In the genomic region with DNA sequence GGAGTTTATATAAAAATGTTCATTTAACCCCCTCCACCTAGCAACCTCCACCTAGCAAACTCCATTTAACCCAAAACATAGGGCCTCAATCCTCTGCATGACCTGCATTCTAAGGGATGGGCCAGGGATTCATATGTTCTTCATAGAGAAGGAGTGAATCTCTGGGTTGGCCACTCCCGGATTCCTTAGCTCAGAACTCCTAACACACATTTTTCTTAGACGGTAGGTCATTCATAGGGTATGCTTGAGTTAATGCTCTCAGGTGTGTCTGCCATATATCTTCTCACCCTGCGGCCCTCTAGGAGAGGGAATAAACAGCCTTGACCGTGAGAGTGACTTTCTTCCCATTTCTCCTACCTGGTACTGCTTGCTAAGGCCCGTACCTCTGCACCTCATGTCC, we compare ENCODE assay signal across 19 cellular contexts.
DNase-seq lines count a peak whose midpoint lies in the region; ATAC-seq and TF ChIP-seq lines count a peak whose summit lies in the region.
"Had no signal": no experiment of that assay in that cellular context is flagged by ENCODE, and none has a peak within 500 bp of the region (broad histone marks: within the 10 kb centered on the region; RNA-seq: fewer than 3 reads in every experiment).

No MANE protein-coding gene starts in this region.

- H3K4me3 ChIP-seq in Karpas-422 (ENCODE audit: low read length) (no peak overlapping the region), RWPE2 (ENCODE audit: severe bottlenecking) (no peak overlapping the region)
- H3K4me3 ChIP-seq: PC-9 had no signal

- H3K4me1 Mint-ChIP-seq in type B pancreatic cell (ENCODE audit: unreplicated experiment), result peaks cover 11% of the 10 kb centered on the region
- H3K4me1 Mint-ChIP-seq: CD4-positive, alpha-beta memory T cell; IgD-negative memory B cell had no signal

- no peaks in the 10 kb centered on the region for H3K36me3 ChIP-seq in Karpas-422 (ENCODE audit: insufficient read depth, low read length)
- no peaks in the 10 kb centered on the region for H3K36me3 ChIP-seq in RWPE2 (ENCODE audit: low read depth)

- H2AFZ ChIP-seq in Karpas-422 (ENCODE audit: low read length), result no peak overlapping the region
- H2AFZ ChIP-seq: PC-9 had no signal

- H3K9me3 Mint-ChIP-seq in type B pancreatic cell, result peaks cover 9% of the 10 kb centered on the region
- H3K9me3 Mint-ChIP-seq: IgD-negative memory B cell had no signal

- no peaks in the 10 kb centered on the region for H3K79me2 ChIP-seq in Karpas-422 (ENCODE audit: low read length)

- H3K4me1 ChIP-seq in Karpas-422 (ENCODE audit: low read length) (no peaks in the 10 kb centered on the region), RWPE2 (ENCODE audit: insufficient read depth, poor library complexity, severe bottlenecking) (no peaks in the 10 kb centered on the region)

- no peaks in the 10 kb centered on the region for H3K27me3 Mint-ChIP-seq in type B pancreatic cell
- H3K27me3 Mint-ChIP-seq: CD4-positive, alpha-beta memory T cell had no signal

- H3K36me3 Mint-ChIP-seq in type B pancreatic cell, result no peaks in the 10 kb centered on the region
- H3K36me3 Mint-ChIP-seq: CD4-positive, alpha-beta memory T cell; IgD-negative memory B cell had no signal

- H3K4me2 ChIP-seq in Karpas-422 (ENCODE audit: low read depth, low read length, poor library complexity, severe bottlenecking), result no peak overlapping the region
- H3K4me2 ChIP-seq: PC-9 had no signal

- no peak overlapping the region for H3K9ac ChIP-seq in Karpas-422 (ENCODE audit: low read length)

- H3K27ac Mint-ChIP-seq in type B pancreatic cell, result peak overlapping the region; percentile 94
- H3K27ac Mint-ChIP-seq: CD4-positive, alpha-beta memory T cell; IgD-negative memory B cell had no signal

- H3K27me3 ChIP-seq in Karpas-422 (ENCODE audit: low read length) (no peaks in the 10 kb centered on the region), RWPE2 (ENCODE audit: insufficient read depth, poor library complexity, severe bottlenecking) (no peaks in the 10 kb centered on the region)

- peak overlapping the region; percentile 20 for H3K4me3 Mint-ChIP-seq in type B pancreatic cell
- H3K4me3 Mint-ChIP-seq: CD4-positive, alpha-beta memory T cell; IgD-negative memory B cell had no signal

- H3K27ac ChIP-seq in Karpas-422 (ENCODE audit: low read length), result no peak overlapping the region
- H3K27ac ChIP-seq in RWPE2 (ENCODE audit: poor library complexity, severe bottlenecking), result no peak overlapping the region
- H3K27ac ChIP-seq: PC-9 had no signal

- TF ChIP-seq CTCF in RWPE2 (IDR thresholded peaks at IDR 0.05; ENCODE audit: poor library complexity, severe bottlenecking), result no peak
- no peak for TF ChIP-seq CTCF in type B pancreatic cell (conservative IDR thresholded peaks at IDR 0.05)

- H3K9me2 ChIP-seq in Karpas-422 (replicated peaks; ENCODE audit: insufficient read depth, low read length), result no peaks in the 10 kb centered on the region

- ATAC-seq in RWPE2 (ENCODE audit: low read depth) (peak; percentile 83), esophagus mucosa (peak; percentile 41), GM19351 (IDR thresholded peaks at IDR 0.05; ENCODE audit: unreplicated experiment) (no peak)

- no peaks in the 10 kb centered on the region for H4K20me1 ChIP-seq in Karpas-422 (ENCODE audit: insufficient read depth, low read depth, low read length)

- DNase-seq in Karpas-422, result peak; percentile 28
- no peak for DNase-seq in RWPE2 (ENCODE audit: low spot score)
- no peak for DNase-seq in type B pancreatic cell (ENCODE audit: extremely low spot score, unreplicated experiment)
- DNase-seq in amniotic stem cell (lab: John Stamatoyannopoulos, UW), result no peak
- no peak for DNase-seq in SK-N-DZ (ENCODE audit: low spot score)
- DNase-seq: AML-193; C1 segment of cervical spinal cord; CD4-positive, alpha-beta memory T cell; COR-L47; HCEC 1CT; Kasumi-1; MM.1S; NCI-H2029; NCI-H526 treated with DMSO at 0.1 percent for 48 hours; SHP77 had no signal

- H3K9me3 ChIP-seq in Karpas-422 (ENCODE audit: low read length) (no peaks in the 10 kb centered on the region), RWPE2 (ENCODE audit: severe bottlenecking) (no peaks in the 10 kb centered on the region)
